8 cellular contexts compared by ENCODE assay signal in genomic region chr20:50793575-50794016, GRCh38. TPM values are rescaled to one million over a fixed set of nuclear protein-coding genes. Genes with fewer than 3 reads are reported as not detected.
DNase-seq lines count a peak whose midpoint lies in the region; ATAC-seq and TF ChIP-seq lines count a peak whose summit lies in the region.
"Not testable (repeated sequence)": the region's sequence is repeated elsewhere in the genome, so short reads cannot be mapped to it uniquely, and the experiment has no call there.

No MANE protein-coding gene starts in this region.

- H3K36me3 ChIP-seq in BLaER1 treated with 17β-estradiol and CSF1 and Interleukin-3, amounts not matched to agents 10 nM and 100 nM: peaks cover 0 to 18% (median 3%) of the 10 kb centered on the region in 11 experiments; a peak in 6 of 22 replicates
- not testable (repeated sequence) for H3K36me3 ChIP-seq in GM23338 (ENCODE audit: insufficient read depth); WERI-Rb-1

- not testable (repeated sequence) for H3K36me3 Mint-ChIP-seq in GM23338 (ENCODE audit: low read depth); endothelial cell (ENCODE audit: low read depth, unreplicated experiment); mesothelial cell of epicardium

- H3K4me2 ChIP-seq in BLaER1 treated with 17β-estradiol and CSF1 and Interleukin-3, amounts not matched to agents 10 nM and 100 nM: peak overlapping the region; percentile 78 to 95 (median 90)
- H3K4me2 ChIP-seq in GM23338: not testable (repeated sequence)

- peak overlapping the region; percentile 74 to 95 (median 92); a peak in 17 of 20 replicates for H3K4me3 ChIP-seq in BLaER1 treated with 17β-estradiol and CSF1 and Interleukin-3, amounts not matched to agents 10 nM and 100 nM
- H3K4me3 ChIP-seq in GM23338: peak overlapping the region; percentile 88; the same call in 1 of the 2 replicates
- H3K4me3 ChIP-seq in WERI-Rb-1 (ENCODE audit: low read depth, low read length): not testable (repeated sequence)

- not testable (repeated sequence) for ATAC-seq in GM23338

- H3K79me2 ChIP-seq in GM23338 (replicated peaks; ENCODE audit: insufficient read depth): not testable (repeated sequence)

- 0 out of 2 replicates have a peak overlapping the region, but pooled peaks have one; percentile 14 for H2AFZ ChIP-seq in GM23338

- not testable (repeated sequence) for H3K27ac Mint-ChIP-seq in GM23338; endothelial cell (ENCODE audit: unreplicated experiment); mesothelial cell of epicardium

- H3K4me3 Mint-ChIP-seq in GM23338 (peak overlapping the region; percentile 57; the same call in 2 of the 3 replicates), mesothelial cell of epicardium (peak overlapping the region; percentile 34)
- H3K4me3 Mint-ChIP-seq in endothelial cell (ENCODE audit: unreplicated experiment): not testable (repeated sequence)

- DNase-seq in GM23338 (ENCODE audit: low spot score) (peak; percentile 81), NCI-H748 (lab: John Stamatoyannopoulos, UW; ENCODE audit: unreplicated experiment) (peak; percentile 10), WERI-Rb-1 (peak; percentile 39), endothelial cell (ENCODE audit: low spot score) (peak; percentile 52)
- DNase-seq in activated naive CD4-positive, alpha-beta T cell treated with Interleukin-2 at 50 U/mL for 16 hours: peak; percentile 43
- not testable (repeated sequence) for DNase-seq in mesothelial cell of epicardium (ENCODE audit: low spot score in 2 of 2, unreplicated experiment in 2 of 2)
- DNase-seq in stimulated activated CD4-positive, alpha-beta T cell treated with anti-CD3 and anti-CD28 coated beads, TNF-alpha, amount 100 ng/mL, for 48 hours (ENCODE audit: low read depth in 3 of 3): peak in 2 of 3 donors; percentile 22 to 26

- H4K20me1 ChIP-seq in BLaER1 treated with 17β-estradiol and CSF1 and Interleukin-3, amounts not matched to agents 10 nM and 100 nM; GM23338 (replicated peaks; ENCODE audit: insufficient read depth): not testable (repeated sequence)

- H3F3A ChIP-seq in GM23338 (replicated peaks; ENCODE audit: low read depth): peaks cover 15% of the 10 kb centered on the region; the same call in 1 of the 2 replicates

- H3K9me3 Mint-ChIP-seq in GM23338; endothelial cell (ENCODE audit: unreplicated experiment); mesothelial cell of epicardium: not testable (repeated sequence)

- H3K4me1 ChIP-seq in BLaER1 treated with 17β-estradiol and CSF1 and Interleukin-3, amounts not matched to agents 10 nM and 100 nM: peaks cover 20 to 69% (median 62%) of the 10 kb centered on the region in 10 experiments
- peaks cover 16% of the 10 kb centered on the region for H3K4me1 ChIP-seq in GM23338 (ENCODE audit: insufficient read depth)

- H3K9me2 ChIP-seq in GM23338 (ENCODE audit: insufficient read depth): not testable (repeated sequence)

- H3K27ac ChIP-seq in BLaER1 treated with 17β-estradiol and CSF1 and Interleukin-3, amounts not matched to agents 10 nM and 100 nM: peak overlapping the region in 9 of 11 experiments; percentile 70 to 92 (median 87); a peak in 17 of 22 replicates
- H3K27ac ChIP-seq in GM23338 (ENCODE audit: low read depth); WERI-Rb-1: not testable (repeated sequence)

- peaks cover 12% of the 10 kb centered on the region for H3K27me3 Mint-ChIP-seq in GM23338 (ENCODE audit: insufficient read depth, low read depth, poor library complexity)
- H3K27me3 Mint-ChIP-seq in endothelial cell (ENCODE audit: unreplicated experiment); mesothelial cell of epicardium (ENCODE audit: low read depth): not testable (repeated sequence)

- TF ChIP-seq CTCF in GM23338 (conservative IDR thresholded peaks at IDR 0.05; ENCODE audit: low read depth in 2 of 2): peak; percentile 65 to 77
- 0 out of 2 replicates have a peak, but pooled peaks have one; percentile 6 for TF ChIP-seq CTCF in WERI-Rb-1 (IDR thresholded peaks at IDR 0.05; ENCODE audit: low read depth, low read length)
- TF ChIP-seq CTCF in endothelial cell (IDR thresholded peaks at IDR 0.05; ENCODE audit: unreplicated experiment): peak; percentile 78
- peak; percentile 70 for TF ChIP-seq CTCF in mesothelial cell of epicardium (IDR thresholded peaks at IDR 0.05; ENCODE audit: unreplicated experiment)

- peak overlapping the region in 10 of 11 experiments; percentile 36 to 92 (median 89); a peak in 14 of 22 replicates for H3K9ac ChIP-seq in BLaER1 treated with 17β-estradiol and CSF1 and Interleukin-3, amounts not matched to agents 10 nM and 100 nM

- peaks cover 19% of the 10 kb centered on the region for H3K4me1 Mint-ChIP-seq in GM23338
- not testable (repeated sequence) for H3K4me1 Mint-ChIP-seq in endothelial cell (ENCODE audit: unreplicated experiment)
- H3K4me1 Mint-ChIP-seq in mesothelial cell of epicardium: peaks cover 32% of the 10 kb centered on the region

- not testable (repeated sequence) for H3K27me3 ChIP-seq in BLaER1 treated with 17β-estradiol and CSF1 and Interleukin-3, amounts not matched to agents 10 nM and 100 nM; GM23338 (ENCODE audit: insufficient read depth); WERI-Rb-1 (ENCODE audit: insufficient read depth, low read depth, severe bottlenecking)

- H3K9me3 ChIP-seq in BLaER1 treated with 17β-estradiol and CSF1 and Interleukin-3, amounts not matched to agents 10 nM and 100 nM (replicated peaks in 1 of 11); WERI-Rb-1 (ENCODE audit: severe bottlenecking): not testable (repeated sequence)

RNA-seq across cellular contexts. Expression of gene BCAS4, which starts 1.3 kb away (rescaled TPM):
- 6.3 and 22.2 TPM in 2 replicates for total RNA-seq in GM23338 (2014; rRNA removed; shearing (Covaris generic))
- 22.0 and 24.8 TPM in 2 replicates for polyA plus RNA-seq in GM23338 (2016; fragmentation: Nextera tagmentation; extraction: Ambion mirVana)
- total RNA-seq in endothelial cell (ENCODE audit: unreplicated experiment) (7.6 TPM), mesothelial cell of epicardium (12.9 to 15.9 TPM (median 15.2 TPM) in 3 replicates)

Comparison
In these comparisons a context has a peak if more than half of its experiments do, and no peak if none do; other contexts are left out.
1. CTCF ChIP-seq: peak in every context shown above with its lines; median percentile 78 in endothelial cell; 71 in GM23338; 70 in mesothelial cell of epicardium; 6 in WERI-Rb-1.